8 cellular contexts compared by ENCODE assay signal in genomic region chr16:70523013-70523620, GRCh38. TPM values are rescaled to one million over a fixed set of nuclear protein-coding genes. Genes with fewer than 3 reads are reported as not detected.
DNase-seq lines count a peak whose midpoint lies in the region; ATAC-seq, FAIRE-seq and TF ChIP-seq lines count a peak whose summit lies in the region.

TSS of gene COG4 (minus strand) at chr16:70523554. CDS start at chr16:70523543, 11 bp downstream.

- peak within 1 kb of the TSS; percentile 33 for H3K18ac ChIP-seq in H1 (ENCODE audit: extremely low read depth, low read length)
- peak within 1 kb of the TSS; percentile 52 to 96 for H3K18ac ChIP-seq in mesenchymal stem cell (ENCODE audit: low read depth in 1 of 2, low read length in 2 of 2)

- H4K5ac ChIP-seq in H1 (ENCODE audit: insufficient read length, low read depth, low read length) = peak within 1 kb of the TSS; percentile 93

- 3% methylated on average over 34 of the region's 34 CpGs; no CpG with 5 or more reads in 1 of the 2 experiments for WGBS in H1 (ENCODE audit: extremely low coverage in 1 of 2, insufficient coverage in 1 of 2, insufficient read length in 1 of 2, insufficient replicate concordance in 2 of 2, low coverage in 1 of 2, low lambda C conversion rate in 2 of 2, missing lambda C conversion rate in 1 of 2), 2 experiments
- 0% methylated on average over 24 of the region's 34 CpGs for WGBS in mesenchymal stem cell

- TF ChIP-seq EP300 in H1 (IDR thresholded peaks at IDR 0.05; ENCODE audit: borderline replicate concordance in 1 of 2, low read depth in 2 of 2, low read length in 2 of 2) = no peak

- no peak for FAIRE-seq in H1 (lab: Jason Lieb, UNC)

- H3K27me3 ChIP-seq in AG04450 (ENCODE audit: control insufficient read depth, insufficient read depth, low read length) (no peaks in the 10 kb centered on the region), H1 (replicated peaks in 1 of 4; ENCODE audit: control insufficient read depth in 3 of 4, extremely low read depth in 1 of 4, insufficient read depth in 3 of 4, low read length in 3 of 4) (no peaks in the 10 kb centered on the region), mesenchymal stem cell (ENCODE audit: control insufficient read depth in 1 of 2, insufficient read depth in 1 of 2, low read length in 2 of 2) (no peaks in the 10 kb centered on the region)

- no peaks in the 10 kb centered on the region for H3K27me3 Mint-ChIP-seq in activated CD8-positive, alpha-beta memory T cell treated with anti-CD3 and anti-CD28 coated beads, Interleukin-2, amount 10 ng/mL, durations not matched to agents 7 days and 5 days

- DNase-seq in AG04450 (ENCODE audit: low read depth, low spot score) = peak; percentile 49
- peak; percentile 85 for DNase-seq in NOMO-1 treated with DMSO at 0.1 percent for 48 hours (lab: John Stamatoyannopoulos, UW; ENCODE audit: unreplicated experiment)
- DNase-seq in activated CD8-positive, alpha-beta memory T cell treated with anti-CD3 and anti-CD28 coated beads, Interleukin-2, amount 10 ng/mL, durations not matched to agents 7 days and 5 days = peak; percentile 95
- DNase-seq in H1 (ENCODE audit: low read depth in 1 of 2, low spot score in 2 of 2) = peak; percentile 59 to 88
- DNase-seq in mesenchymal stem cell = peak; percentile 91
- peak; percentile 81 for DNase-seq in stimulated activated CD8-positive, alpha-beta memory T cell treated with anti-CD3 and anti-CD28 coated beads, Interleukin-12 subunit alpha, Interleukin-12 subunit beta, amount 100 ng/mL, for 4 hours (ENCODE audit: low read depth)

- H3K9me3 ChIP-seq in AG04450 (ENCODE audit: control insufficient read depth, insufficient read depth, low read length) = no peaks in the 10 kb centered on the region; the same call in 1 of the 2 replicates
- H3K9me3 ChIP-seq in H1 (ENCODE audit: insufficient read depth in 2 of 2, low read depth in 1 of 2, low read length in 1 of 2) = no peaks in the 10 kb centered on the region
- H3K9me3 ChIP-seq in mesenchymal stem cell (ENCODE audit: control insufficient read depth, low read length) = no peaks in the 10 kb centered on the region

- peak within 1 kb of the TSS; percentile 65 for H3K27ac ChIP-seq in AG04450 (ENCODE audit: low read depth, low read length)
- peak within 1 kb of the TSS; percentile 91 for H3K27ac ChIP-seq in H1 (ENCODE audit: low read depth, low read length)
- H3K27ac ChIP-seq in mesenchymal stem cell (ENCODE audit: low read length, poor library complexity, severe bottlenecking) = peak within 1 kb of the TSS; percentile 85

- CTCF ChIA-PET in AG04450 (lab: Charles Lee) (interaction anchor here (0.8 kb wide), 1 partner anchor 131 kb away, joined by 3 read pairs; no protein-coding TSS in a partner anchor), H1 (lab: Charles Lee; ENCODE audit: partially characterized antibody) (interaction anchor here (0.7 to 1.5 kb wide), 6 partner anchors 23 to 142 kb away, joined by 3 to 4 read pairs (median 3); no protein-coding TSS in a partner anchor)
- CTCF ChIA-PET in activated CD8-positive, alpha-beta memory T cell treated with anti-CD3 and anti-CD28 coated beads, Interleukin-2, amount 10 ng/mL, durations not matched to agents 7 days and 5 days (lab: Charles Lee) = interaction anchor here (1.6 to 2.6 kb wide), 2 partner anchors 14 to 142 kb away, joined by 9 to 12 read pairs; no protein-coding TSS in a partner anchor

- TF ChIP-seq POLR2A in H1 (IDR thresholded peaks at IDR 0.05; ENCODE audit: control extremely low read depth in 1 of 2, low read depth in 2 of 2, low read length in 2 of 2) = peak in 1 of 2 experiments; percentile 36; a peak in 2 of 3 replicates

- peak within 1 kb of the TSS; percentile 55; the same call in 1 of the 2 replicates for H2AK5ac ChIP-seq in H1 (ENCODE audit: low read depth, low read length)
- peak within 1 kb of the TSS; percentile 79 for H2AK5ac ChIP-seq in mesenchymal stem cell (ENCODE audit: low read length, severe bottlenecking)

- H3K4me1 Mint-ChIP-seq in activated CD8-positive, alpha-beta memory T cell treated with anti-CD3 and anti-CD28 coated beads, Interleukin-2, amount 10 ng/mL, durations not matched to agents 7 days and 5 days = peaks cover 49% of the 10 kb centered on the region

- no peak for TF ChIP-seq RAD21 in H1 (IDR thresholded peaks at IDR 0.05 in 1 of 2, conservative IDR thresholded peaks at IDR 0.05 in 1 of 2; ENCODE audit: low read depth in 2 of 2, low read length in 2 of 2)

- H4K20me1 ChIP-seq in H1 (replicated peaks in 1 of 2; ENCODE audit: control insufficient read depth in 1 of 2, insufficient read depth in 2 of 2, low read length in 2 of 2) = peaks cover 4 to 9% of the 10 kb centered on the region in 2 experiments

- no peaks in the 10 kb centered on the region for H3K9me3 Mint-ChIP-seq in activated CD8-positive, alpha-beta memory T cell treated with anti-CD3 and anti-CD28 coated beads, Interleukin-2, amount 10 ng/mL, durations not matched to agents 7 days and 5 days (ENCODE audit: low read depth)

- H3K79me1 ChIP-seq in H1 (ENCODE audit: low read depth, low read length) = no peaks in the 10 kb centered on the region; the same call in 1 of the 2 replicates
- H3K79me1 ChIP-seq in mesenchymal stem cell (replicated peaks; ENCODE audit: low read length, poor library complexity, severe bottlenecking) = peaks cover 6% of the 10 kb centered on the region

- H2AFZ ChIP-seq in H1 (ENCODE audit: low read length) (0 out of 2 replicates have a peak within 1 kb of the TSS, but pooled peaks have one; percentile 7), mesenchymal stem cell (ENCODE audit: low read depth, low read length) (peak within 1 kb of the TSS; percentile 20)

- no peak within 1 kb of the TSS for H3K23ac ChIP-seq in H1 (ENCODE audit: insufficient read length)
- H3K23ac ChIP-seq in mesenchymal stem cell (ENCODE audit: low read length in 2 of 2) = peak within 1 kb of the TSS in 1 of 2 experiments; percentile 50

- H3K4me1 ChIP-seq in H1 (replicated peaks in 1 of 4; ENCODE audit: control insufficient read depth in 3 of 4, insufficient read depth in 4 of 4, low read length in 3 of 4) (peaks cover 0 to 4% (median 3%) of the 10 kb centered on the region in 4 experiments; a peak in 5 of 7 replicates), mesenchymal stem cell (ENCODE audit: control insufficient read depth, insufficient read depth, low read depth, low read length) (peaks cover 17% of the 10 kb centered on the region)

- H2BK5ac ChIP-seq in H1 (ENCODE audit: low read depth, low read length) = peak within 1 kb of the TSS; percentile 82
- H2BK5ac ChIP-seq in mesenchymal stem cell (ENCODE audit: low read depth, low read length, poor library complexity, severe bottlenecking) = peak within 1 kb of the TSS; percentile 46

- peak within 1 kb of the TSS; percentile 97 for H3K27ac Mint-ChIP-seq in activated CD8-positive, alpha-beta memory T cell treated with anti-CD3 and anti-CD28 coated beads, Interleukin-2, amount 10 ng/mL, durations not matched to agents 7 days and 5 days

- H3K4me3 Mint-ChIP-seq in activated CD8-positive, alpha-beta memory T cell treated with anti-CD3 and anti-CD28 coated beads, Interleukin-2, amount 10 ng/mL, durations not matched to agents 7 days and 5 days = peak within 1 kb of the TSS; percentile 96

- H4K91ac ChIP-seq in H1 (replicated peaks; ENCODE audit: insufficient read length, low read length) = no peak within 1 kb of the TSS
- H4K91ac ChIP-seq in mesenchymal stem cell (ENCODE audit: low read length) = peak within 1 kb of the TSS; percentile 84

- peak within 1 kb of the TSS; percentile 89 for H3K56ac ChIP-seq in H1 (replicated peaks; ENCODE audit: insufficient read length, low read depth, low read length)

- H3K23me2 ChIP-seq in H1 (ENCODE audit: low read depth, low read length) = peaks cover 6% of the 10 kb centered on the region; the same call in 1 of the 2 replicates

- POLR2A ChIA-PET in AG04450 (lab: Yijun Ruan, JAX) = interaction anchor here (0.5 to 1.1 kb wide), 7 partner anchors 17 to 234 kb away, joined by 3 to 6 read pairs (median 4); partner anchors contain the start of gene AARS1
- POLR2A ChIA-PET in H1 (lab: Charles Lee; ENCODE audit: partially characterized antibody) = interaction anchor here (0.6 to 4.3 kb wide), 38 partner anchors 8 to 271 kb away, joined by 3 to 27 read pairs (median 5); partner anchors contain the start of genes DDX19A, EXOSC6 and ST3GAL2

- H3K9ac ChIP-seq in H1 (replicated peaks in 1 of 4; ENCODE audit: extremely low read depth in 1 of 4, low read depth in 3 of 4, low read length in 3 of 4) (peak within 1 kb of the TSS; percentile 90 to 97 (median 96)), mesenchymal stem cell (ENCODE audit: low read length) (peak within 1 kb of the TSS; percentile 93)

- H2BK120ac ChIP-seq in H1 (replicated peaks; ENCODE audit: low read depth, low read length) (peak within 1 kb of the TSS; percentile 7), mesenchymal stem cell (ENCODE audit: low read depth, low read length) (peak within 1 kb of the TSS; percentile 86)

- ATAC-seq in GM18909 (IDR thresholded peaks at IDR 0.05; ENCODE audit: poor library complexity, unreplicated experiment) = peak; percentile 76
- ATAC-seq in HG03442 (IDR thresholded peaks at IDR 0.05; ENCODE audit: unreplicated experiment) = peak; percentile 58
- ATAC-seq in activated CD8-positive, alpha-beta memory T cell treated with anti-CD3 and anti-CD28 coated beads, Interleukin-2, amount 10 ng/mL, durations not matched to agents 7 days and 5 days = peak; percentile 74

- H3K4ac ChIP-seq in H1 (replicated peaks; ENCODE audit: insufficient read length, low read depth, low read length) (peak within 1 kb of the TSS; percentile 69), mesenchymal stem cell (ENCODE audit: low read depth in 1 of 2, low read length in 2 of 2) (peak within 1 kb of the TSS; percentile 53 to 72)

- H3K4me2 ChIP-seq in H1 (ENCODE audit: insufficient read depth in 1 of 2, low read depth in 2 of 2, low read length in 2 of 2) (peak within 1 kb of the TSS; percentile 84 to 93), mesenchymal stem cell (ENCODE audit: low read length, poor library complexity, severe bottlenecking) (peak within 1 kb of the TSS; percentile 67)

- peaks cover 44% of the 10 kb centered on the region for H3K36me3 Mint-ChIP-seq in activated CD8-positive, alpha-beta memory T cell treated with anti-CD3 and anti-CD28 coated beads, Interleukin-2, amount 10 ng/mL, durations not matched to agents 7 days and 5 days

- peaks cover 35 to 56% of the 10 kb centered on the region in 2 experiments for H3K79me2 ChIP-seq in H1 (ENCODE audit: control insufficient read depth in 1 of 2, insufficient read depth in 2 of 2, low read length in 2 of 2)

- no peak for TF ChIP-seq CTCF in AG04450 (IDR thresholded peaks at IDR 0.05; ENCODE audit: low read depth, low read length)
- no peak for TF ChIP-seq CTCF in H1 (IDR thresholded peaks at IDR 0.05; ENCODE audit: control extremely low read depth in 1 of 3, insufficient read depth in 1 of 3, low read depth in 1 of 3, low read length in 3 of 3)

- peak within 1 kb of the TSS; percentile 99 for H4K8ac ChIP-seq in H1 (ENCODE audit: extremely low read depth, insufficient read depth, low read length)
- peak within 1 kb of the TSS; percentile 98 for H4K8ac ChIP-seq in mesenchymal stem cell (ENCODE audit: low read length)

- H2BK12ac ChIP-seq in H1 (ENCODE audit: low read depth, low read length) = no peak within 1 kb of the TSS; the same call in 1 of the 2 replicates
- H2BK12ac ChIP-seq in mesenchymal stem cell (ENCODE audit: low read length in 2 of 2) = no peak within 1 kb of the TSS

- peak within 1 kb of the TSS; percentile 98 for H3K4me3 ChIP-seq in AG04450 (ENCODE audit: low read depth, low read length)
- peak within 1 kb of the TSS; percentile 88 to 96 (median 91) for H3K4me3 ChIP-seq in H1 (ENCODE audit: extremely low read depth in 1 of 4, insufficient read depth in 2 of 4, low read depth in 3 of 4, low read length in 4 of 4)
- peak within 1 kb of the TSS; percentile 80 to 84 for H3K4me3 ChIP-seq in mesenchymal stem cell (ENCODE audit: insufficient read depth in 1 of 2, low read depth in 1 of 2, low read length in 2 of 2)

- peaks cover 9 to 26% (median 16%) of the 10 kb centered on the region in 4 experiments for H3K36me3 ChIP-seq in H1 (ENCODE audit: control insufficient read depth in 2 of 4, insufficient read depth in 4 of 4, low read length in 3 of 4)
- H3K36me3 ChIP-seq in mesenchymal stem cell (ENCODE audit: control insufficient read depth in 1 of 2, insufficient read depth in 2 of 2, low read depth in 1 of 2, low read length in 2 of 2) = peaks cover 4 to 24% of the 10 kb centered on the region in 2 experiments

- H2BK20ac ChIP-seq in H1 (ENCODE audit: low read length) = no peak within 1 kb of the TSS

- no peak within 1 kb of the TSS for H2BK15ac ChIP-seq in H1 (ENCODE audit: low read length)
- H2BK15ac ChIP-seq in mesenchymal stem cell (ENCODE audit: low read depth, poor library complexity, severe bottlenecking) = peak within 1 kb of the TSS; percentile 70

- H3K14ac ChIP-seq in H1 (ENCODE audit: insufficient read length) = no peak within 1 kb of the TSS
- peak within 1 kb of the TSS in 1 of 2 experiments; percentile 19 for H3K14ac ChIP-seq in mesenchymal stem cell (ENCODE audit: low read length in 2 of 2)

RNA-seq across cellular contexts. Expression of gene COG4, which starts in this region (rescaled TPM):
- polyA plus RNA-seq in AG04450 (2011; rRNA removed) (50.6 and 51.8 TPM in 2 replicates), H1 (2011; rRNA removed) (50.2 and 54.7 TPM in 2 replicates)
- 54.6 and 72.7 TPM in 2 replicates for polyA minus RNA-seq in AG04450 (2011; rRNA and poly(A)+ RNA removed)
- total RNA-seq in activated CD8-positive, alpha-beta memory T cell treated with anti-CD3 and anti-CD28 coated beads, Interleukin-2, amount 10 ng/mL, durations not matched to agents 7 days and 5 days = 10 to 100 TPM; 67.3 to 72.5 TPM
- total RNA-seq in H1 (2021; fragmentation: NEBNext Ultra II Directional; extraction: Animal tissue kit (Norgen Biotek cat#: 25700)) = 46.1 and 52.2 TPM in 2 replicates
- 48.3 TPM for polyA plus RNA-seq in H1 (2011; cell fraction: cytosol; rRNA removed)
- polyA plus RNA-seq in H1 (2011; cell fraction: nucleus; rRNA removed) = 94.1 TPM
- 37.1 to 49.2 TPM (median 47.6 TPM) in 4 replicates for polyA plus RNA-seq in H1 (2012, experiment 1 of 2)
- 20.8 TPM for polyA plus RNA-seq in H1 (2012, experiment 2 of 2)
- polyA plus RNA-seq in H1 (2013, experiment 1 of 2) = 32.5 TPM
- polyA plus RNA-seq in H1 (2013, experiment 2 of 2) = 29.9 TPM
- 55.9 and 66.3 TPM in 2 replicates for polyA minus RNA-seq in H1 (2011; rRNA and poly(A)+ RNA removed)
- 29.0 TPM for polyA minus RNA-seq in H1 (2011; cell fraction: cytosol; rRNA and poly(A)+ RNA removed)
- 22.5 TPM for polyA minus RNA-seq in H1 (2011; cell fraction: nucleus; rRNA and poly(A)+ RNA removed)
- polyA plus RNA-seq in mesenchymal stem cell (2013, experiment 1 of 2) = 31.1 TPM
- polyA plus RNA-seq in mesenchymal stem cell (2013, experiment 2 of 2) = 32.7 TPM

Comparison
In these comparisons a context has a peak if more than half of its experiments do, and no peak if none do; other contexts are left out.
1. Peak in every context shown above with its lines: DNase-seq, ATAC-seq, H3K4me3 ChIP-seq and H3K27ac ChIP-seq.